ENCODE assay signal across 17 cellular contexts in genomic region chr2:113061896-113062770, GRCh38. TPM values are rescaled to one million over a fixed set of nuclear protein-coding genes. Genes with fewer than 3 reads are reported as not detected.
A peak's percentile ranks its signal among the peaks of the same experiment; 100 is the strongest.
DNase-seq lines count a peak whose midpoint lies in the region; ATAC-seq and TF ChIP-seq lines count a peak whose summit lies in the region.
"Had no signal": no experiment of that assay in that cellular context is flagged by ENCODE, and none has a peak within 500 bp of the region (broad histone marks: within the 10 kb centered on the region; RNA-seq: fewer than 3 reads in every experiment).

No MANE protein-coding gene starts in this region.

- H3K27me3 ChIP-seq in colonic mucosa (no peaks in the 10 kb centered on the region), hepatocyte (no peaks in the 10 kb centered on the region), neuronal stem cell (ENCODE audit: control insufficient read depth in 3 of 3, insufficient read depth in 3 of 3, low read depth in 1 of 3, low read length in 3 of 3) (peaks cover 0 to 3% (median 0%) of the 10 kb centered on the region in 3 experiments), vagina (no peaks in the 10 kb centered on the region)
- H3K27me3 ChIP-seq: BE2C had no signal

- intact Hi-C loops in colonic mucosa (cut with DNase I) (no loop called here), vagina (cut with DNase I) (no loop called here)

- H3K4me1 ChIP-seq in colonic mucosa: no peaks in the 10 kb centered on the region
- no peaks in the 10 kb centered on the region for H3K4me1 ChIP-seq in hepatocyte (ENCODE audit: insufficient read depth)
- H3K4me1 ChIP-seq in neuronal stem cell (ENCODE audit: control insufficient read depth in 2 of 2, insufficient read depth in 1 of 2, low read depth in 1 of 2, low read length in 2 of 2): peaks cover 0 to 1% of the 10 kb centered on the region in 2 donors
- H3K4me1 ChIP-seq in vagina: no peaks in the 10 kb centered on the region
- H3K4me1 ChIP-seq: A549, BE2C, HAP-1 had no signal

- no peaks in the 10 kb centered on the region for H3K79me1 ChIP-seq in neuronal stem cell (ENCODE audit: low read depth, low read length)

- no peaks in the 10 kb centered on the region for H3K36me3 ChIP-seq in colonic mucosa
- H3K36me3 ChIP-seq in hepatocyte (replicated peaks; ENCODE audit: insufficient read depth, low read depth): no peaks in the 10 kb centered on the region
- H3K36me3 ChIP-seq in neuronal stem cell (replicated peaks in 1 of 2; ENCODE audit: control insufficient read depth in 2 of 2, insufficient read depth in 2 of 2, low read length in 2 of 2): no peaks in the 10 kb centered on the region
- H3K36me3 ChIP-seq in vagina: no peaks in the 10 kb centered on the region
- H3K36me3 ChIP-seq: BE2C, HAP-1 had no signal

- ATAC-seq in stimulated activated naive CD8-positive, alpha-beta T cell treated with anti-CD3 and anti-CD28 coated beads, Interleukin-15, amount 100 ng/mL, for 72 hours: no peak
- ATAC-seq: A549 had no signal

- DNase-seq in colonic mucosa (peak; percentile 10), hepatocyte (ENCODE audit: low spot score) (peak; percentile 1), neuronal stem cell (ENCODE audit: low spot score) (no peak), vagina (ENCODE audit: extremely low spot score in 2 of 2) (peak; percentile 74 to 84), NCI-H2107 (lab: John Stamatoyannopoulos, UW) (no peak)
- no peak for DNase-seq in stimulated activated naive CD8-positive, alpha-beta T cell treated with anti-CD3 and anti-CD28 coated beads, Interleukin-15, amount 100 ng/mL, for 72 hours
- DNase-seq: BE2C; CD4-positive, alpha-beta memory T cell; COR-L47; DND-41; GDM1 had no signal

- H2BK15ac ChIP-seq in neuronal stem cell (ENCODE audit: low read length): peak overlapping the region; percentile 86

- H2BK120ac ChIP-seq in neuronal stem cell (ENCODE audit: low read depth, low read length): no peak overlapping the region

- H3K79me2 ChIP-seq in hepatocyte: no peaks in the 10 kb centered on the region

- H3K27ac ChIP-seq in colonic mucosa (no peak overlapping the region), hepatocyte (no peak overlapping the region), neuronal stem cell (replicated peaks; ENCODE audit: low read length) (no peak overlapping the region), vagina (no peak overlapping the region)
- H3K27ac ChIP-seq: A549, C4-2B had no signal

- peak overlapping the region; percentile 59 for H2BK5ac ChIP-seq in neuronal stem cell (ENCODE audit: low read length)

- H3K4me1 Mint-ChIP-seq in stimulated activated naive CD8-positive, alpha-beta T cell treated with anti-CD3 and anti-CD28 coated beads, Interleukin-15, amount 100 ng/mL, for 72 hours: no peaks in the 10 kb centered on the region
- H3K4me1 Mint-ChIP-seq: CD4-positive, alpha-beta memory T cell had no signal

- H3K9me3 ChIP-seq in colonic mucosa (no peaks in the 10 kb centered on the region), hepatocyte (ENCODE audit: low read depth) (no peaks in the 10 kb centered on the region), neuronal stem cell (replicated peaks in 1 of 2; ENCODE audit: control insufficient read depth in 2 of 2, insufficient read depth in 1 of 2, low read depth in 1 of 2, low read length in 2 of 2) (peaks cover 0 to 2% of the 10 kb centered on the region in 2 donors), vagina (no peaks in the 10 kb centered on the region)
- H3K9me3 ChIP-seq: BE2C, HAP-1 had no signal

- no peaks in the 10 kb centered on the region for H3K9me2 ChIP-seq in hepatocyte (replicated peaks; ENCODE audit: insufficient read depth)

- H3K4me3 ChIP-seq in colonic mucosa (no peak overlapping the region), hepatocyte (no peak overlapping the region), neuronal stem cell (ENCODE audit: low read length in 2 of 2) (no peak overlapping the region), vagina (no peak overlapping the region)
- H3K4me3 ChIP-seq: A549, HAP-1 had no signal

- H3K27ac Mint-ChIP-seq in stimulated activated naive CD8-positive, alpha-beta T cell treated with anti-CD3 and anti-CD28 coated beads, Interleukin-15, amount 100 ng/mL, for 72 hours: no peak overlapping the region

- no peak overlapping the region for H4K8ac ChIP-seq in neuronal stem cell (ENCODE audit: low read depth, low read length)

- H3K4me2 ChIP-seq in hepatocyte (no peak overlapping the region), neuronal stem cell (ENCODE audit: insufficient read depth, low read length, poor library complexity, severe bottlenecking) (no peak overlapping the region)
- H3K4me2 ChIP-seq: A549 had no signal

- WGBS in hepatocyte (ENCODE audit: low lambda C conversion rate, missing lambda C conversion rate): 90% methylated on average over 18 of the region's 18 CpGs
- no CpG with 5 or more reads among the region's 18 CpGs for WGBS in neuronal stem cell (ENCODE audit: extremely low coverage in 2 of 2, insufficient read length in 2 of 2, insufficient replicate concordance in 1 of 2), 2 donors

- H3K23ac ChIP-seq in neuronal stem cell (ENCODE audit: low read depth, low read length, poor library complexity): no peak overlapping the region

- peaks cover 3 to 7% of the 10 kb centered on the region in 2 donors for H3K9me3 Mint-ChIP-seq in stimulated activated naive CD8-positive, alpha-beta T cell treated with anti-CD3 and anti-CD28 coated beads, Interleukin-15, amount 100 ng/mL, for 72 hours

- peak overlapping the region; percentile 31 for H2AK5ac ChIP-seq in neuronal stem cell (ENCODE audit: low read depth, low read length)

- TF ChIP-seq CTCF in colonic mucosa (IDR thresholded peaks at IDR 0.05): no peak
- TF ChIP-seq CTCF in hepatocyte (IDR thresholded peaks at IDR 0.05; ENCODE audit: poor library complexity): no peak
- no peak for TF ChIP-seq CTCF in vagina (IDR thresholded peaks at IDR 0.05)

- H3K9ac ChIP-seq in colonic mucosa (ENCODE audit: low read depth in 2 of 2, low read length in 2 of 2) (no peak overlapping the region), neuronal stem cell (ENCODE audit: low read depth, low read length, poor library complexity) (peak overlapping the region; percentile 14)

- peak overlapping the region; percentile 30 for H3K18ac ChIP-seq in neuronal stem cell (ENCODE audit: low read length)

- TF ChIP-seq POLR2A in vagina (IDR thresholded peaks at IDR 0.05): no peak

- peak overlapping the region; percentile 84 for H3K14ac ChIP-seq in neuronal stem cell (ENCODE audit: low read length)

- H3K27me3 Mint-ChIP-seq in stimulated activated naive CD8-positive, alpha-beta T cell treated with anti-CD3 and anti-CD28 coated beads, Interleukin-15, amount 100 ng/mL, for 72 hours: no peaks in the 10 kb centered on the region

- H2AFZ ChIP-seq in hepatocyte: no peak overlapping the region
- H2AFZ ChIP-seq in neuronal stem cell (ENCODE audit: low read length): no peak overlapping the region

- no peak overlapping the region for H3K4ac ChIP-seq in neuronal stem cell (ENCODE audit: low read length)

- no peak overlapping the region for H3K4me3 Mint-ChIP-seq in stimulated activated naive CD8-positive, alpha-beta T cell treated with anti-CD3 and anti-CD28 coated beads, Interleukin-15, amount 100 ng/mL, for 72 hours
- H3K4me3 Mint-ChIP-seq: CD4-positive, alpha-beta memory T cell had no signal

- H2BK12ac ChIP-seq in neuronal stem cell (ENCODE audit: low read length): no peak overlapping the region

- H4K91ac ChIP-seq in neuronal stem cell (ENCODE audit: low read depth, low read length, poor library complexity): no peak overlapping the region

- H4K20me1 ChIP-seq in hepatocyte (ENCODE audit: insufficient read depth, poor library complexity, severe bottlenecking): no peaks in the 10 kb centered on the region

RNA-seq across cellular contexts. Expression of gene IL36RN, which starts 3.1 kb away (rescaled TPM):
- total RNA-seq in colonic mucosa (not detected), hepatocyte (0.12 and 0.63 TPM in 2 replicates), vagina (0.25 TPM)
- polyA plus RNA-seq in hepatocyte: 0.23 and 0.49 TPM in 2 replicates
- 0.01 TPM for polyA plus RNA-seq in neuronal stem cell (2013, experiment 1 of 2)
- not detected for polyA plus RNA-seq in neuronal stem cell (2013, experiment 2 of 2)
- total RNA-seq: CD4-positive, alpha-beta memory T cell; H1; HT1080 had no signal
- polyA plus RNA-seq: A549; AG04450; CD4-positive, alpha-beta memory T cell; H1 had no signal

RNA-seq across cellular contexts. Expression of gene IL1F10, which starts 5.6 kb away (rescaled TPM):
- not detected for total RNA-seq in colonic mucosa
- total RNA-seq in hepatocyte: not detected in 2 replicates
- not detected in 2 replicates for polyA plus RNA-seq in hepatocyte
- not detected for polyA plus RNA-seq in neuronal stem cell (2013, experiment 1 of 2)
- not detected for polyA plus RNA-seq in neuronal stem cell (2013, experiment 2 of 2)
- total RNA-seq in vagina: not detected
- total RNA-seq: CD4-positive, alpha-beta memory T cell; H1; HT1080 had no signal
- polyA plus RNA-seq: A549; AG04450; CD4-positive, alpha-beta memory T cell; H1 had no signal

RNA-seq across cellular contexts. Expression of gene IL36B, which starts 9.5 kb away (rescaled TPM):
- total RNA-seq in colonic mucosa (not detected), hepatocyte (not detected in 2 replicates), vagina (not detected)
- not detected in 2 replicates for polyA plus RNA-seq in hepatocyte
- polyA plus RNA-seq in neuronal stem cell (2013, experiment 1 of 2): not detected
- not detected for polyA plus RNA-seq in neuronal stem cell (2013, experiment 2 of 2)
- total RNA-seq: CD4-positive, alpha-beta memory T cell; H1; HT1080 had no signal
- polyA plus RNA-seq: A549; AG04450; CD4-positive, alpha-beta memory T cell; H1 had no signal

RNA-seq across cellular contexts. Expression of gene IL36A, which starts 56.9 kb away (rescaled TPM):
- total RNA-seq in colonic mucosa: not detected
- total RNA-seq in hepatocyte: not detected in 2 replicates
- polyA plus RNA-seq in hepatocyte: not detected in 2 replicates
- polyA plus RNA-seq in neuronal stem cell (2013, experiment 1 of 2): not detected
- polyA plus RNA-seq in neuronal stem cell (2013, experiment 2 of 2): not detected
- 2.7 TPM for total RNA-seq in vagina
- total RNA-seq: CD4-positive, alpha-beta memory T cell; H1; HT1080 had no signal
- polyA plus RNA-seq: A549, AG04450, H1 had no signal

Comparison
In these comparisons a context has a peak if more than half of its experiments do, and no peak if none do; other contexts are left out.
1. DNase-seq: peak in colonic mucosa (single experiment), hepatocyte (single experiment) and vagina (2 of 2); none in neuronal stem cell (single experiment), NCI-H2107 (single experiment) and stimulated activated naive CD8-positive, alpha-beta T cell treated with anti-CD3 and anti-CD28 coated beads, Interleukin-15, amount 100 ng/mL, for 72 hours (0 of 2).